15 cellular contexts compared by ENCODE assay signal in the genomic region with DNA sequence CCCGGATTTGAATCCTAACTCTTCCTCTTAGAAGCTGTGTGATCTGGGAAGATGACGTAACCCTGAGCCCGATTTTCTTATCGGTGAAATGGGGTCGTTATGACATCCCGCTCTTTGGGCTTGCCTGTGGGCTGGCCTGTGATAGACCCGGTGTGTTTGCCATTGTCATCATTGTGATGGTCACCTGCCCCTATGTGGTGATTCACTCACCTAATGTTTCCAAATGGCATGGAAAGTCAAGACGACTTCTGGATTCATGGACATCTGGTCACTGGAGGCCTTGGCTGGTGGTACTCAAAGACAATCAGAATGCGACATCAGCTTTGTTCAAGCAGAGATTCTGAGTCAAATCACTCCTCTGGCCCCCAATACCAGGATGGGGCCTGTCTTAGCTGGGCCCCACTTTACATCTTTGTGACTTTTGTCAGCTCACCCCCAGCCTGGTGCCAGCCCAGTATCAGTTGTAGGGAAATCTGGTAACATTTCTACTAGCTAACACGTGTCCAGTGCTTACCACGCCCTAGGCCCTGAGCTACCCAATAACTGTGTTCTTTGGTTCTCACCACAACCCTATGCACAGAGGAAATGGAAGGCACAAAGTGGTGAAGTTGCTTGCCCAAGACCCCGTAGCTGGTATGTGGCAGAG. TPM values are rescaled to one million over a fixed set of nuclear protein-coding genes. Genes with fewer than 3 reads are reported as not detected.
DNase-seq lines count a peak whose midpoint lies in the region; ATAC-seq and TF ChIP-seq lines count a peak whose summit lies in the region.
"Had no signal": no experiment of that assay in that cellular context is flagged by ENCODE, and none has a peak within 500 bp of the region (broad histone marks: within the 10 kb centered on the region; RNA-seq: fewer than 3 reads in every experiment).

No MANE protein-coding gene starts in this region.

- H2AK5ac ChIP-seq in H9 (ENCODE audit: insufficient read length, low read length) (no peak overlapping the region), trophoblast cell (ENCODE audit: low read length) (no peak overlapping the region)

- H3K4me3 Mint-ChIP-seq in H9: 0 out of 5 replicates have a peak overlapping the region, but pooled peaks of 1 of the 2 experiments have one; percentile 9
- H3K4me3 Mint-ChIP-seq in effector memory CD8-positive, alpha-beta T cell: peak overlapping the region; percentile 33 to 49

- H3K79me2 ChIP-seq in H9 (ENCODE audit: insufficient read depth, low read length) (peaks cover 3% of the 10 kb centered on the region; the same call in 1 of the 2 replicates), trophoblast cell (ENCODE audit: control insufficient read depth, insufficient read depth, low read length, poor library complexity) (peaks cover 10% of the 10 kb centered on the region)

- H3T11ph ChIP-seq in H9 (ENCODE audit: low read length): no peak overlapping the region

- H2BK5ac ChIP-seq in H9 (ENCODE audit: insufficient read length, low read length): no peak overlapping the region
- no peak overlapping the region for H2BK5ac ChIP-seq in trophoblast cell (ENCODE audit: low read depth, low read length, poor library complexity)

- peak overlapping the region in 7 of 11 experiments; percentile 87 to 98 (median 95); a peak in 14 of 22 replicates for H3K4me2 ChIP-seq in BLaER1 treated with 17β-estradiol and CSF1 and Interleukin-3, amounts not matched to agents 10 nM and 100 nM
- H3K4me2 ChIP-seq in H9 (ENCODE audit: insufficient read depth, insufficient read length, low read length) (no peak overlapping the region), trophoblast cell (ENCODE audit: low read length) (no peak overlapping the region)

- H3K27ac Mint-ChIP-seq in H9: no peak overlapping the region; a peak in 1 of 7 replicates
- peak overlapping the region; percentile 2 to 76 for H3K27ac Mint-ChIP-seq in effector memory CD8-positive, alpha-beta T cell

- DNase-seq in H9 (peak; percentile 2), trophoblast cell (peak; percentile 41 to 67), NCI-H2227 treated with DMSO at 0.1 percent for 48 hours (lab: John Stamatoyannopoulos, UW) (no peak), SKM-1 treated with dmso at 0.1 percent for 144 hours (lab: John Stamatoyannopoulos, UW; ENCODE audit: unreplicated experiment) (no peak), LoVo (ENCODE audit: low spot score) (no peak)
- no peak for DNase-seq in effector memory CD8-positive, alpha-beta T cell
- DNase-seq: activated gamma-delta T cell; NCI-H2171 treated with DMSO at 0.1 percent for 48 hours; stimulated activated CD4-positive, alpha-beta T cell treated with anti-CD3 and anti-CD28 coated beads, Interleukin-1b, Interleukin-23, amount 100 ng/mL, for 48 hours had no signal

- no peak overlapping the region for H2BK20ac ChIP-seq in H9 (ENCODE audit: low read depth, low read length, poor library complexity, severe bottlenecking)

- H2BK12ac ChIP-seq in H9 (ENCODE audit: insufficient read length, low read depth, low read length) (no peak overlapping the region), trophoblast cell (ENCODE audit: low read length) (no peak overlapping the region)

- H3K4ac ChIP-seq in H9 (ENCODE audit: low read depth, low read length) (no peak overlapping the region), trophoblast cell (ENCODE audit: low read depth, low read length) (no peak overlapping the region)

- H3K79me1 ChIP-seq in H9 (ENCODE audit: insufficient read depth, low read depth, low read length, poor library complexity, severe bottlenecking) (peaks cover 9% of the 10 kb centered on the region), trophoblast cell (ENCODE audit: low read length) (peaks cover 13% of the 10 kb centered on the region)

- H3K18ac ChIP-seq in H9 (ENCODE audit: insufficient read length, low read depth, low read length) (no peak overlapping the region), trophoblast cell (ENCODE audit: low read length) (no peak overlapping the region)

- peaks cover 29 to 73% (median 61%) of the 10 kb centered on the region in 11 experiments; a peak in 21 of 22 replicates for H4K20me1 ChIP-seq in BLaER1 treated with 17β-estradiol and CSF1 and Interleukin-3, amounts not matched to agents 10 nM and 100 nM
- H4K20me1 ChIP-seq in H9 (ENCODE audit: control insufficient read depth, insufficient read depth, insufficient read length): no peaks in the 10 kb centered on the region

- H4K8ac ChIP-seq in H9 (replicated peaks; ENCODE audit: insufficient read length, low read depth, low read length) (no peak overlapping the region), trophoblast cell (ENCODE audit: low read depth, low read length) (no peak overlapping the region)

- H3K4me3 ChIP-seq in BLaER1 treated with 17β-estradiol and CSF1 and Interleukin-3, amounts not matched to agents 10 nM and 100 nM: no peak overlapping the region
- H3K4me3 ChIP-seq in trophoblast cell (ENCODE audit: low read depth, low read length): no peak overlapping the region
- H3K4me3 ChIP-seq: BLaER1, cardiac muscle cell, HAP-1, lung had no signal

- H2BK15ac ChIP-seq in H9 (ENCODE audit: low read depth, low read length): no peak overlapping the region

- H3K4me1 ChIP-seq in BLaER1 treated with 17β-estradiol and CSF1 and Interleukin-3, amounts not matched to agents 10 nM and 100 nM: peaks cover 27 to 41% (median 38%) of the 10 kb centered on the region in 10 experiments
- no peaks in the 10 kb centered on the region for H3K4me1 ChIP-seq in H9 (ENCODE audit: insufficient read depth, low read length)
- peaks cover 11 to 14% of the 10 kb centered on the region in 2 experiments for H3K4me1 ChIP-seq in trophoblast cell (ENCODE audit: control insufficient read depth in 1 of 2, insufficient read depth in 2 of 2, low read length in 2 of 2)

- no peak overlapping the region for H3K14ac ChIP-seq in H9 (ENCODE audit: insufficient read depth, low read length)
- H3K14ac ChIP-seq in trophoblast cell (ENCODE audit: low read length): no peak overlapping the region

- H3K9me3 Mint-ChIP-seq in H9: no peaks in the 10 kb centered on the region; a peak in 2 of 5 replicates
- H3K9me3 Mint-ChIP-seq in effector memory CD8-positive, alpha-beta T cell: no peaks in the 10 kb centered on the region

- H3K9ac ChIP-seq in BLaER1 treated with 17β-estradiol and CSF1 and Interleukin-3, amounts not matched to agents 10 nM and 100 nM: peak overlapping the region in 1 of 11 experiments; percentile 11; a peak in 2 of 22 replicates
- no peak overlapping the region for H3K9ac ChIP-seq in H9 (ENCODE audit: extremely low read depth, insufficient read length, low read length)
- H3K9ac ChIP-seq in trophoblast cell (ENCODE audit: low read length): no peak overlapping the region

- H3K56ac ChIP-seq in H9 (ENCODE audit: insufficient read length, low read depth, low read length): no peak overlapping the region

- H3K27ac ChIP-seq in BLaER1 treated with 17β-estradiol and CSF1 and Interleukin-3, amounts not matched to agents 10 nM and 100 nM: no peak overlapping the region; a peak in 1 of 22 replicates
- H3K27ac ChIP-seq in H9 (ENCODE audit: insufficient read length, low read depth, low read length) (no peak overlapping the region), trophoblast cell (ENCODE audit: low read depth, low read length) (no peak overlapping the region)
- H3K27ac ChIP-seq: BLaER1, cardiac muscle cell had no signal

- H2AFZ ChIP-seq in H9 (ENCODE audit: low read length) (no peak overlapping the region), trophoblast cell (ENCODE audit: insufficient read depth, low read length, poor library complexity) (no peak overlapping the region)

- no peak for TF ChIP-seq CTCF in H9 (conservative IDR thresholded peaks at IDR 0.05)

- H2BK120ac ChIP-seq in H9 (ENCODE audit: low read depth, low read length, poor library complexity, severe bottlenecking): no peak overlapping the region
- no peak overlapping the region for H2BK120ac ChIP-seq in trophoblast cell (ENCODE audit: insufficient read depth, low read length, poor library complexity)

- peaks cover 55 to 67% (median 60%) of the 10 kb centered on the region in 11 experiments for H3K36me3 ChIP-seq in BLaER1 treated with 17β-estradiol and CSF1 and Interleukin-3, amounts not matched to agents 10 nM and 100 nM
- peaks cover 30 to 37% of the 10 kb centered on the region in 2 experiments for H3K36me3 ChIP-seq in trophoblast cell (ENCODE audit: control insufficient read depth in 1 of 2, insufficient read depth in 2 of 2, low read length in 2 of 2)

- H4K91ac ChIP-seq in H9 (ENCODE audit: insufficient read length, low read depth, low read length): no peak overlapping the region
- H4K91ac ChIP-seq in trophoblast cell (ENCODE audit: low read depth, low read length): no peak overlapping the region

- no peak overlapping the region for H4K5ac ChIP-seq in H9 (ENCODE audit: insufficient read length, low read depth, low read length)

- H3K23me2 ChIP-seq in H9 (ENCODE audit: insufficient read length, low read depth, low read length, poor library complexity, severe bottlenecking): peaks cover 14% of the 10 kb centered on the region

- no peak overlapping the region for H4K12ac ChIP-seq in trophoblast cell (ENCODE audit: low read depth, low read length)

- no peak for ATAC-seq in effector memory CD8-positive, alpha-beta T cell (replicated peaks)
- ATAC-seq in GM18519 (IDR thresholded peaks at IDR 0.05; ENCODE audit: low FRiP score, unreplicated experiment): no peak

- H3K27me3 Mint-ChIP-seq in H9 (ENCODE audit: low read depth): no peaks in the 10 kb centered on the region
- H3K27me3 Mint-ChIP-seq in effector memory CD8-positive, alpha-beta T cell: no peaks in the 10 kb centered on the region

- WGBS in H9 (ENCODE audit: extremely low coverage, insufficient read length, low lambda C conversion rate): no CpG with 5 or more reads among the region's 12 CpGs
- WGBS in trophoblast cell (ENCODE audit: extremely low coverage, insufficient coverage, insufficient read length): no CpG with 5 or more reads among the region's 12 CpGs

- H3K9me3 ChIP-seq in BLaER1 treated with 17β-estradiol and CSF1 and Interleukin-3, amounts not matched to agents 10 nM and 100 nM (replicated peaks in 1 of 11): peaks cover 0 to 5% (median 0%) of the 10 kb centered on the region in 11 experiments; a peak in 2 of 22 replicates
- H3K9me3 ChIP-seq in H9 (ENCODE audit: control insufficient read depth, low read depth, low read length) (no peaks in the 10 kb centered on the region), trophoblast cell (ENCODE audit: insufficient read depth, low read depth, low read length) (peaks cover 1% of the 10 kb centered on the region)
- H3K9me3 ChIP-seq: BLaER1, HAP-1 had no signal

- H3K23ac ChIP-seq in H9 (ENCODE audit: insufficient read length, low read depth, low read length) (no peak overlapping the region), trophoblast cell (ENCODE audit: low read length) (peak overlapping the region; percentile 26)

- no peaks in the 10 kb centered on the region for H3K27me3 ChIP-seq in BLaER1 treated with 17β-estradiol and CSF1 and Interleukin-3, amounts not matched to agents 10 nM and 100 nM
- H3K27me3 ChIP-seq in H9 (ENCODE audit: insufficient read depth, low read length): no peaks in the 10 kb centered on the region
- no peaks in the 10 kb centered on the region for H3K27me3 ChIP-seq in trophoblast cell (ENCODE audit: insufficient read depth, low read length)
- H3K27me3 ChIP-seq: BLaER1, cardiac muscle cell had no signal

- H3K4me1 Mint-ChIP-seq in H9: peaks cover 20 to 23% of the 10 kb centered on the region in 2 experiments
- H3K4me1 Mint-ChIP-seq in effector memory CD8-positive, alpha-beta T cell (ENCODE audit: low read depth in 2 of 2): peaks cover 40 to 42% of the 10 kb centered on the region in 2 donors

- H3K36me3 Mint-ChIP-seq in H9 (ENCODE audit: insufficient read depth in 1 of 3, low read depth in 3 of 3): peaks cover 23 to 52% (median 45%) of the 10 kb centered on the region in 3 experiments; a peak in 6 of 7 replicates
- peaks cover 55% of the 10 kb centered on the region for H3K36me3 Mint-ChIP-seq in effector memory CD8-positive, alpha-beta T cell (ENCODE audit: insufficient read depth)

RNA-seq across cellular contexts. Expression of a gene that starts 2.8 kb away (rescaled TPM):
- total RNA-seq in H9 (2021): 35.8 and 36.7 TPM in 2 replicates
- 28.5 and 29.8 TPM in 2 replicates for polyA plus RNA-seq in trophoblast cell (2013)

RNA-seq across cellular contexts. Expression of a gene that starts 3.0 kb away (rescaled TPM):
- total RNA-seq in H9 (2021): 13.3 and 13.7 TPM in 2 replicates
- polyA plus RNA-seq in trophoblast cell (2013): 8.3 and 9.1 TPM in 2 replicates

RNA-seq across cellular contexts. Expression of a gene that starts 50.8 kb away (rescaled TPM):
- 25.6 and 30.3 TPM in 2 replicates for total RNA-seq in H9 (2021)
- 26.3 and 26.6 TPM in 2 replicates for polyA plus RNA-seq in trophoblast cell (2013)

RNA-seq across cellular contexts. Expression of a gene that starts 51.0 kb away (rescaled TPM):
- total RNA-seq in H9 (2021): 23.5 and 24.4 TPM in 2 replicates
- 30.7 and 31.4 TPM in 2 replicates for polyA plus RNA-seq in trophoblast cell (2013)

Comparison
In these comparisons a context has a peak if more than half of its experiments do, and no peak if none do; other contexts are left out.
1. H3K4me2 ChIP-seq: peak in BLaER1 treated with 17β-estradiol and CSF1 and Interleukin-3, amounts not matched to agents 10 nM and 100 nM (7 of 11); none in H9 (single experiment) and trophoblast cell (single experiment).
2. DNase-seq: peak in H9 (single experiment) and trophoblast cell (2 of 2); none in effector memory CD8-positive, alpha-beta T cell (0 of 3), NCI-H2227 treated with DMSO at 0.1 percent for 48 hours (single experiment), SKM-1 treated with dmso at 0.1 percent for 144 hours (single experiment) and LoVo (single experiment).
3. H3K27ac Mint-ChIP-seq: peak in effector memory CD8-positive, alpha-beta T cell (2 of 2); none in H9 (0 of 3).